37 cellular contexts compared by ENCODE assay signal in genomic region chr21:20874202-20874601, GRCh38.
"Had no signal": no experiment of that assay in that cellular context is flagged by ENCODE, and none has a peak within 500 bp of the region (broad histone marks: within the 10 kb centered on the region; RNA-seq: fewer than 3 reads in every experiment).

No MANE protein-coding gene starts in this region.

- H3K27me3 ChIP-seq: adrenal gland, ascending aorta, cardiac muscle cell had no signal

- ATAC-seq: activated CD4-positive, alpha-beta T cell treated with anti-CD3 and anti-CD28 coated beads for 36 hours; activated CD8-positive, alpha-beta T cell treated with anti-CD3 and anti-CD28 coated beads for 36 hours; activated naive CD4-positive, alpha-beta T cell treated with anti-CD3 and anti-CD28 coated beads, Interleukin-2, amount 50 U/mL, for 72 hours; activated T-cell treated with anti-CD3 and anti-CD28 coated beads, Interleukin-2, amount 50 U/mL, for 4 hours; activated T-cell treated with anti-CD3 and anti-CD28 coated beads, Interleukin-2, amount 50 U/mL, for 72 hours; activated T-helper 17 cell treated with anti-CD3 and anti-CD28 coated beads, Interleukin-2, amount 50 U/mL, for 72 hours had no signal

- H3K4me3 Mint-ChIP-seq: activated B cell treated with CpG ODN at 0.5 μM for 24 hours; activated CD4-positive, alpha-beta memory T cell treated with anti-CD3 and anti-CD28 coated beads for 36 hours; activated CD4-positive, alpha-beta T cell treated with anti-CD3 and anti-CD28 coated beads for 36 hours; activated CD8-positive, alpha-beta T cell treated with anti-CD3 and anti-CD28 coated beads for 36 hours; activated naive CD4-positive, alpha-beta T cell treated with anti-CD3 and anti-CD28 coated beads for 36 hours; activated naive CD8-positive, alpha-beta T cell treated with anti-CD3 and anti-CD28 coated beads for 36 hours; activated T-cell treated with anti-CD3 and anti-CD28 coated beads, Interleukin-2, amount 50 U/mL, for 4 hours; activated T-cell treated with anti-CD3 and anti-CD28 coated beads, Interleukin-2, amount 50 U/mL, for 72 hours; activated T-helper 1 cell treated with anti-CD3 and anti-CD28 coated beads, Interleukin-12 subunit alpha, Interleukin-12 subunit beta, Interleukin-2, Interleukin-4 antibody, amounts not matched to agents 30 ng/mL and 10 ng/mL and 1 ng/mL, durations not matched to agents 14 hours and 24 hours and 36 hours; activated T-helper 17 cell treated with anti-CD3 and anti-CD28 coated beads, Interleukin-2, amount 50 U/mL, for 72 hours; brain; central memory CD8-positive, alpha-beta T cell; T-helper 1 cell treated with Interleukin-12 subunit alpha and Interleukin-12 subunit beta and Interleukin-4 antibody, amounts not matched to agents 30 μg/mL and 1 μg/mL, for 36 hours; T-helper 2 cell treated with Interferon-gamma antibody and Interleukin-4, amounts not matched to agents 5 μg/mL and 100 μg/mL, for 36 hours had no signal

- H3K27me3 Mint-ChIP-seq: activated B cell treated with CpG ODN at 0.5 μM for 24 hours; activated CD4-positive, alpha-beta memory T cell treated with anti-CD3 and anti-CD28 coated beads for 36 hours; activated CD4-positive, alpha-beta T cell treated with anti-CD3 and anti-CD28 coated beads for 36 hours; activated CD8-positive, alpha-beta T cell treated with anti-CD3 and anti-CD28 coated beads for 36 hours; activated naive CD8-positive, alpha-beta T cell treated with anti-CD3 and anti-CD28 coated beads for 36 hours; activated T-helper 17 cell treated with anti-CD3 and anti-CD28 coated beads, Interleukin-2, amount 50 U/mL, for 72 hours; brain; central memory CD8-positive, alpha-beta T cell had no signal

- H3K27ac ChIP-seq: adrenal gland, ascending aorta, cardiac muscle cell, VCaP had no signal

- DNase-seq: activated B cell treated with CpG ODN at 0.5 μM for 24 hours; activated CD4-positive, alpha-beta memory T cell treated with anti-CD3 and anti-CD28 coated beads for 36 hours; activated CD4-positive, alpha-beta T cell treated with anti-CD3 and anti-CD28 coated beads for 1 hour; activated CD4-positive, alpha-beta T cell treated with anti-CD3 and anti-CD28 coated beads for 36 hours; activated CD4-positive, alpha-beta T cell treated with anti-CD3 and anti-CD28 coated beads for 48 hours; activated CD4-positive, alpha-beta T cell treated with anti-CD3 and anti-CD28 coated beads, Interleukin-2, amount 50 U/mL, for 1 hour; activated CD4-positive, alpha-beta T cell treated with anti-CD3 and anti-CD28 coated beads, Interleukin-2, amount 50 U/mL, for 4 hours; activated CD8-positive, alpha-beta memory T cell treated with anti-CD3 and anti-CD28 coated beads, Interleukin-2, amount 50 U/mL, for 4 hours; activated CD8-positive, alpha-beta T cell treated with anti-CD3 and anti-CD28 coated beads for 36 hours; activated effector memory CD4-positive, alpha-beta T cell treated with anti-CD3 and anti-CD28 coated beads, Interleukin-2, amount 50 U/mL, for 16 hours; activated gamma-delta T cell treated with Interleukin-2 at 50 U/mL for 16 hours; activated naive CD4-positive, alpha-beta T cell; activated naive CD4-positive, alpha-beta T cell treated with anti-CD3 and anti-CD28 coated beads for 36 hours; activated naive CD4-positive, alpha-beta T cell treated with anti-CD3 and anti-CD28 coated beads, Interleukin-2, amount 50 U/mL, for 16 hours; activated naive CD8-positive, alpha-beta T cell treated with anti-CD3 and anti-CD28 coated beads for 36 hours; activated T-cell treated with anti-CD3 and anti-CD28 coated beads for 4 hours; activated T-cell treated with anti-CD3 and anti-CD28 coated beads, Interleukin-2, amount 50 U/mL, for 1 hour; activated T-cell treated with anti-CD3 and anti-CD28 coated beads, Interleukin-2, amount 50 U/mL, for 4 hours; activated T-cell treated with anti-CD3 and anti-CD28 coated beads, Interleukin-2, amount 50 U/mL, for 72 hours; adrenal gland; amniotic stem cell; anterior cingulate cortex; caudate nucleus; cerebellar nuclear complex; T-helper 1 cell; T-helper 2 cell; T-helper 9 cell had no signal

- H3K4me3 ChIP-seq: adrenal gland, ascending aorta, cardiac muscle cell had no signal

- H3K4me1 Mint-ChIP-seq: activated B cell treated with CpG ODN at 0.5 μM for 24 hours; activated CD4-positive, alpha-beta T cell treated with anti-CD3 and anti-CD28 coated beads for 36 hours; activated naive CD8-positive, alpha-beta T cell treated with anti-CD3 and anti-CD28 coated beads for 36 hours; activated T-helper 17 cell treated with anti-CD3 and anti-CD28 coated beads, Interleukin-2, amount 50 U/mL, for 72 hours; brain; central memory CD8-positive, alpha-beta T cell had no signal

- H3K4me1 ChIP-seq: adrenal gland, ascending aorta had no signal

- H3K9me3 Mint-ChIP-seq: activated B cell treated with CpG ODN at 0.5 μM for 24 hours; activated CD4-positive, alpha-beta memory T cell treated with anti-CD3 and anti-CD28 coated beads for 36 hours; activated naive CD8-positive, alpha-beta T cell treated with anti-CD3 and anti-CD28 coated beads for 36 hours; activated T-cell treated with anti-CD3 and anti-CD28 coated beads, Interleukin-2, amount 50 U/mL, for 4 hours; brain had no signal

- H3K36me3 ChIP-seq: adrenal gland, ascending aorta, cardiac muscle cell had no signal

- H3K27ac Mint-ChIP-seq: activated B cell treated with CpG ODN at 0.5 μM for 24 hours; activated CD4-positive, alpha-beta memory T cell treated with anti-CD3 and anti-CD28 coated beads for 36 hours; activated CD4-positive, alpha-beta T cell treated with anti-CD3 and anti-CD28 coated beads for 36 hours; activated CD8-positive, alpha-beta T cell treated with anti-CD3 and anti-CD28 coated beads for 36 hours; activated naive CD4-positive, alpha-beta T cell treated with anti-CD3 and anti-CD28 coated beads for 36 hours; activated naive CD4-positive, alpha-beta T cell treated with anti-CD3 and anti-CD28 coated beads, Interleukin-2, amount 50 U/mL, for 72 hours; activated naive CD8-positive, alpha-beta T cell treated with anti-CD3 and anti-CD28 coated beads for 36 hours; activated T-cell treated with anti-CD3 and anti-CD28 coated beads, Interleukin-2, amount 50 U/mL, for 72 hours; activated T-helper 1 cell treated with anti-CD3 and anti-CD28 coated beads, Interleukin-12 subunit alpha, Interleukin-12 subunit beta, Interleukin-2, Interleukin-4 antibody, amounts not matched to agents 30 ng/mL and 10 ng/mL and 1 ng/mL, durations not matched to agents 14 hours and 24 hours and 36 hours; activated T-helper 17 cell treated with anti-CD3 and anti-CD28 coated beads, Interleukin-2, amount 50 U/mL, for 72 hours; brain; T-helper 1 cell treated with Interleukin-12 subunit alpha and Interleukin-12 subunit beta and Interleukin-4 antibody, amounts not matched to agents 30 μg/mL and 1 μg/mL, for 36 hours; T-helper 2 cell treated with Interferon-gamma antibody and Interleukin-4, amounts not matched to agents 5 μg/mL and 100 μg/mL, for 36 hours had no signal

- H3K36me3 Mint-ChIP-seq: activated CD4-positive, alpha-beta memory T cell treated with anti-CD3 and anti-CD28 coated beads for 36 hours; activated naive CD4-positive, alpha-beta T cell treated with anti-CD3 and anti-CD28 coated beads, Interleukin-2, amount 50 U/mL, for 72 hours; activated naive CD8-positive, alpha-beta T cell treated with anti-CD3 and anti-CD28 coated beads for 36 hours; brain had no signal

- H3K9me3 ChIP-seq: ascending aorta had no signal
